Comparison of ENCODE assay signal across 21 cellular contexts in the genomic region with DNA sequence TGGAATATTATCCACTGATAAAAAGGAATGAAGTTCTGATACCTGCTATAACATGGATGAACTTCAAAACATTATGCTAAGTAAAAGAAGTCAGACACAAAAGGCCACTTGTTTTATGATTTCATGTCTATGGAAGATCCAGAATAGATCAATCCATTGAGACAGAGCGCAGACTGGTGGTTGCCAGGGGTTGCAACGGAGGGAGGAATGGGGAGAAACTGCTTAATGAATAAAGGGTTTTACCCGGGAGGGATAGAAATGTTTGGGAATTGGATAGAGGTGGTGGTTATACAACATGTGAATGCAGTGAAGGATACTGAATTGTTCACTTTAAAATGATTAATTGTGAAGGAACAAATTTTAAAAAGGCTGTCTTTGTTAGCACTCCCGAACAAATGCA. TPM values are rescaled to one million over a fixed set of nuclear protein-coding genes. Genes with fewer than 3 reads are reported as not detected.
A peak's percentile ranks its signal among the peaks of the same experiment; 100 is the strongest.
DNase-seq lines count a peak whose midpoint lies in the region; ATAC-seq and FAIRE-seq lines count a peak whose summit lies in the region.
"Had no signal": no experiment of that assay in that cellular context is flagged by ENCODE, and none has a peak within 500 bp of the region (broad histone marks: within the 10 kb centered on the region; RNA-seq: fewer than 3 reads in every experiment).

No MANE protein-coding gene starts in this region.

- no peak overlapping the region for H3K4me3 Mint-ChIP-seq in T-helper 17 cell
- H3K4me3 Mint-ChIP-seq: CD4-positive, alpha-beta T cell had no signal

- no peaks in the 10 kb centered on the region for H3K9me3 ChIP-seq in T-helper 17 cell (ENCODE audit: control insufficient read depth, low read length, poor library complexity, severe bottlenecking)

- no peak for ATAC-seq in T-helper 17 cell
- ATAC-seq in HG03520 (IDR thresholded peaks at IDR 0.05; ENCODE audit: unreplicated experiment), result no peak

- H3K27ac Mint-ChIP-seq in T-helper 17 cell, result peak overlapping the region; percentile 84
- H3K27ac Mint-ChIP-seq: CD4-positive, alpha-beta T cell had no signal

- peak; percentile 8 for FAIRE-seq in frontal cortex (lab: Jason Lieb, UNC)
- FAIRE-seq: A204.1, H1 had no signal

- peaks cover 15% of the 10 kb centered on the region for H3K4me1 Mint-ChIP-seq in T-helper 17 cell

- DNase-seq in Ammon's horn (ENCODE audit: low spot score) (peak; percentile 70), T-helper 17 cell (no peak), frontal cortex (ENCODE audit: low spot score in 2 of 2) (no peak), mesenteric fat pad (ENCODE audit: low spot score) (peak; percentile 9), NCI-H146 treated with DMSO at 0.1 percent for 48 hours (lab: John Stamatoyannopoulos, UW; ENCODE audit: unreplicated experiment) (no peak), cerebellum (ENCODE audit: low spot score) (no peak), NCI-H1048 (lab: John Stamatoyannopoulos, UW) (no peak)
- DNase-seq: Calu3; CD4-positive, alpha-beta T cell; GF-D8; MM.1S; NCI-H1092 treated with DMSO at 0.1 percent for 48 hours; NCI-H146; NCI-H2081; NCI-H2171 treated with DMSO at 0.1 percent for 48 hours; NCI-H446 treated with DMSO at 0.1 percent for 48 hours; OCI-M1; Right ventricle myocardium superior had no signal

- no peaks in the 10 kb centered on the region for H3K27me3 Mint-ChIP-seq in T-helper 17 cell
- H3K27me3 Mint-ChIP-seq: CD4-positive, alpha-beta T cell had no signal

- peaks cover 11% of the 10 kb centered on the region for H3K36me3 Mint-ChIP-seq in T-helper 17 cell (ENCODE audit: low read depth)

RNA-seq across cellular contexts. Expression of gene WDR59, which starts 30.2 kb away (rescaled TPM):
- total RNA-seq in T-helper 17 cell (100 to 1,000 TPM in 1 of 2 donors, 10 to 100 TPM in 1; 90.2 to 112 TPM), frontal cortex (19.6 TPM), mesenteric fat pad (47.3 TPM), cerebellum (35.1 TPM)

RNA-seq across cellular contexts. Expression of gene ZNRF1, which starts 44.1 kb away (rescaled TPM):
- total RNA-seq in T-helper 17 cell (10 to 100 TPM; 10.7 to 18.1 TPM), frontal cortex (19.2 TPM), mesenteric fat pad (23.5 TPM), cerebellum (21.5 TPM)

Comparison
In these comparisons a context has a peak if more than half of its experiments do, and no peak if none do; other contexts are left out.
1. DNase-seq: peak in Ammon's horn (single experiment) and mesenteric fat pad (single experiment); none in T-helper 17 cell (0 of 3), frontal cortex (0 of 2), NCI-H146 treated with DMSO at 0.1 percent for 48 hours (single experiment), cerebellum (single experiment) and NCI-H1048 (single experiment).